Comparison of ENCODE assay signal across 8 cellular contexts in the genomic region with DNA sequence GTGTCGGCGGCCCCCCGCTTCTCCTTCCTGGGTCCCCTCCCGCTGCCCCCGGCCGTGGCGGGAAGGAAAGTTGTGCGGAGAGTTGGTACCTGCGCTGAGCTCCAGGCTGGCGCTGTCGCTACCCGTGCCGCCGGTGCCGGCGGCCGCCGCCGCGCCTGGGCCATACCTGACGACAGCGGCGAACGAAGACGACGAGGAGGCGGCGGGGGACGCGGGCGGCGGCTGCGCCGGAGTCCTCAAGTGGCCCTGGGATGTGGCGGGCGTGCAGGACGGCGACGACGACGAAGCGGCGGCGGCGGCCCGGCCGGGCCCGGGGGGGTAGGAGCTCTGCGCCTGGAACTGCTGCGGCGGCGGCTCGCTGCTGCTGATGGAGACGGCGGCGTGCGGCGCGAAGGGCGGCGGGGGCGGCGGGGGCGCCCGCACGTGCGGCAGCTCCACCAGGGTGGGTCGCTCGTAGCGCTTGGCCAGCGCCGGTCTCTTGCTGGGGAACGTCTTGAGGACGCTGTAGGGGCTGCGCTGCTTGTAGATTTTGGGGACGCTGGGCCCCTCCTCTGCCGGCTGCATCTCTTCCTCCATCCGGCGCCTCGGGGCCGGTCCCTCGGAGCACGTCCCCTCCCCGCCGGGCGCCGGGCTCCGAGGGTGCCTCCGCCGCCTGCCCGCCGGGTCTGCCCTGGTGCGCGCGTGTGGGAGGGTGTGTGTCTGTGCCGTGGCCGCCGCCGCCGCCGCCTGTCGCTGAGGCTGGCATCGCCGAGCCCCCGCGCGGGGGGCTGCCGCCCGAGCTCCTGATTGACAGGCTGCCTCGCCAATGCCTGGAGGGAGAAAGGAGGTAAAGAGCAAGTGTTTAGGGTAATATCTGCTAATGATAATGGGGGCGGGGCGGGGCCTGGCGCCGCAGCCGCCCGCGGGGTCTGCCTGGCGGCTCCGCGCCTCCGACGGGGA. TPM values are rescaled to one million over a fixed set of nuclear protein-coding genes. Genes with fewer than 3 reads are reported as not detected.
DNase-seq lines count a peak whose midpoint lies in the region; TF ChIP-seq lines count a peak whose summit lies in the region.

No MANE protein-coding gene starts in this region.

- CTCF ChIA-PET in RWPE1 (lab: Yijun Ruan, JAX) = interaction anchor here (0.7 to 0.8 kb wide), 3 partner anchors 9 to 145 kb away, joined by 3 to 4 read pairs (median 3); no protein-coding TSS in a partner anchor

- peaks cover 3% of the 10 kb centered on the region; the same call in 1 of the 2 replicates for H3K4me1 ChIP-seq in iPS DF 6.9 (ENCODE audit: control insufficient read depth, insufficient read depth, low read length)

- POLR2A ChIA-PET in RWPE1 (lab: Yijun Ruan, JAX; ENCODE audit: low non-redundant PET) = no interaction called here

- WGBS in iPS DF 6.9 (ENCODE audit: insufficient coverage, insufficient read length) = no CpG with 5 or more reads among the region's 122 CpGs

- H3K9me3 ChIP-seq in iPS DF 6.9 (ENCODE audit: control insufficient read depth, insufficient read depth, low read length) = no peaks in the 10 kb centered on the region

- TF ChIP-seq CTCF in RWPE1 (conservative IDR thresholded peaks at IDR 0.05; ENCODE audit: low read depth) = no peak

- DNase-seq in NCI-H1436 (lab: John Stamatoyannopoulos, UW) (peak; percentile 26), NCI-H1436 treated with DMSO at 0.1 percent for 48 hours (lab: John Stamatoyannopoulos, UW) (no peak), H7 (peak; percentile 97), NCI-H1092 treated with DMSO at 0.1 percent for 48 hours (lab: John Stamatoyannopoulos, UW) (peak; percentile 67), activated T-cell treated with anti-CD3 and anti-CD28 coated beads for 4 hours (peak; percentile 6), iPS DF 6.9 (ENCODE audit: low read depth, low spot score) (peak; percentile 64), RWPE1 (ENCODE audit: low spot score) (no peak)
- DNase-seq in stimulated activated CD4-positive, alpha-beta T cell treated with anti-CD3 and anti-CD28 coated beads, Interleukin-1b, Interleukin-23, amount 100 ng/mL, for 48 hours = peak; percentile 10

- H3K27ac ChIP-seq in iPS DF 6.9 (ENCODE audit: low read length) (no peak overlapping the region), RWPE1 (no peak overlapping the region)

- peaks cover 37% of the 10 kb centered on the region for H3K27me3 ChIP-seq in H7 (ENCODE audit: control insufficient read depth, insufficient read depth, low read length)
- H3K27me3 ChIP-seq in iPS DF 6.9 (ENCODE audit: control insufficient read depth, insufficient read depth, low read length) = peaks cover 6% of the 10 kb centered on the region

- H3K36me3 ChIP-seq in H7 (replicated peaks; ENCODE audit: control insufficient read depth, insufficient read depth, low read length) (no peaks in the 10 kb centered on the region), iPS DF 6.9 (ENCODE audit: control insufficient read depth, insufficient read depth, low read length) (no peaks in the 10 kb centered on the region)

- peak overlapping the region; percentile 66 for H3K4me3 ChIP-seq in H7 (ENCODE audit: insufficient read depth, low read depth, low read length)
- H3K4me3 ChIP-seq in iPS DF 6.9 (ENCODE audit: low read length) = peak overlapping the region; percentile 71; the same call in 1 of the 2 replicates

RNA-seq across cellular contexts. Expression of a gene that starts 0.6 kb away (rescaled TPM):
- total RNA-seq in H7 (2014; rRNA removed; shearing (Covaris generic)) = 5.2 and 8.8 TPM in 2 replicates

Comparison
In these comparisons a context has a peak if more than half of its experiments do, and no peak if none do; other contexts are left out.
1. DNase-seq: peak in NCI-H1436 (single experiment), H7 (single experiment), NCI-H1092 treated with DMSO at 0.1 percent for 48 hours (single experiment), activated T-cell treated with anti-CD3 and anti-CD28 coated beads for 4 hours (single experiment), iPS DF 6.9 (single experiment) and stimulated activated CD4-positive, alpha-beta T cell treated with anti-CD3 and anti-CD28 coated beads, Interleukin-1b, Interleukin-23, amount 100 ng/mL, for 48 hours (single experiment); none in NCI-H1436 treated with DMSO at 0.1 percent for 48 hours (single experiment) and RWPE1 (single experiment).